In the genomic region with DNA sequence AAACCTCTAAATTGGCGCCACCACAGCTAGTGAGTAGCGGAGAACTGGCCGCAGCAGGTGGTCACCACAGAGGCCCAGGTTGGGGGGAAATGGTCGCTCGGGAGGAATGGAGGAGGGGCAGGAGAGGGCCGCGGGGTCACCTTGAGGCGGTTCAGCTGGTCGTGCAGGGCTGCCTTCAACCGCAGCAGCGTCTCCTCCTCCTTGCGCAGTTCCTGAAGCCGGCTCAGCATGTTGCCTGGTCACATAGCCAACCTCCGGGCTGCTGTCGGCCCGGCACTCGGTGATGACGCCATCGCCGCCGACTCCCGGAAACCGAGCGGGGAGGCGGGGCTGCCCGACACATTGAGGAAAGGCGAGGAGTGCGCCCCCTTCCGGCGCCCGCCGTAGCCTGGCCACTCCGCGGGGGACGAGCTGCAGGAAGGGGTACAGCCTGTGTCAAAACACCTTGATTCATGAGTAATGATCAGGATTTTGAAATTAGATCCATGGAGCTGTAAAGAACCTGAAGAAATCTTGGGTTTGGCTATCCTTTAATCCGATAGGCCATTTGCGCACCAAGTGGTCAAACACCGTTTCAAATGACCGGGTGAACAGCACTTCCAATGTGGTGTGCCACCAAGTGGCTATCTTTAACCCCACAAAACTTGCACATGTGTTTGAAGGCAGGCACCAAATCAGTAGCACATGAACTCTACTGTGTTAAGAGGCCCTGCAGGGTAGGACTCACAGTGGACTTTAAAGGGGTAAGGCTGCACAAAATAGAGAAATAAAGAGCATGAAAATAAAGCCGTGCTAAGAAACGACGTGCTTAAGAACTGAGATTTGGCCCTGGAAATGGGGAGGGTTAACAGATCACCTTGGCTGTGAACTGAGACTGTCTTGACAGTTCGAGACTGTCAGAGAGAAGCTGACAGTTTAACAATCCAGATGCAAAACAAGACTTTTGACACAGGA, we compare ENCODE assay signal across 1 cellular context.
A peak's percentile ranks its signal among the peaks of the same experiment; 100 is the strongest.
TF ChIP-seq lines count a peak whose summit lies in the region.

A gene with protein sequence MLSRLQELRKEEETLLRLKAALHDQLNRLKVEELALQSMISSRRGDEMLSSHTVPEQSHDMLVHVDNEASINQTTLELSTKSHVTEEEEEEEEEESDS (minus strand): TSS at position 261 of the 954 bp plus-strand sequence. CDS start 31 bp downstream, at position 230.

TF ChIP-seq in HepG2, 621 proteins besides CTCF, POLR2A, EP300 and RAD21 (continued from another document):
- TF ChIP-seq, protein P1, sequence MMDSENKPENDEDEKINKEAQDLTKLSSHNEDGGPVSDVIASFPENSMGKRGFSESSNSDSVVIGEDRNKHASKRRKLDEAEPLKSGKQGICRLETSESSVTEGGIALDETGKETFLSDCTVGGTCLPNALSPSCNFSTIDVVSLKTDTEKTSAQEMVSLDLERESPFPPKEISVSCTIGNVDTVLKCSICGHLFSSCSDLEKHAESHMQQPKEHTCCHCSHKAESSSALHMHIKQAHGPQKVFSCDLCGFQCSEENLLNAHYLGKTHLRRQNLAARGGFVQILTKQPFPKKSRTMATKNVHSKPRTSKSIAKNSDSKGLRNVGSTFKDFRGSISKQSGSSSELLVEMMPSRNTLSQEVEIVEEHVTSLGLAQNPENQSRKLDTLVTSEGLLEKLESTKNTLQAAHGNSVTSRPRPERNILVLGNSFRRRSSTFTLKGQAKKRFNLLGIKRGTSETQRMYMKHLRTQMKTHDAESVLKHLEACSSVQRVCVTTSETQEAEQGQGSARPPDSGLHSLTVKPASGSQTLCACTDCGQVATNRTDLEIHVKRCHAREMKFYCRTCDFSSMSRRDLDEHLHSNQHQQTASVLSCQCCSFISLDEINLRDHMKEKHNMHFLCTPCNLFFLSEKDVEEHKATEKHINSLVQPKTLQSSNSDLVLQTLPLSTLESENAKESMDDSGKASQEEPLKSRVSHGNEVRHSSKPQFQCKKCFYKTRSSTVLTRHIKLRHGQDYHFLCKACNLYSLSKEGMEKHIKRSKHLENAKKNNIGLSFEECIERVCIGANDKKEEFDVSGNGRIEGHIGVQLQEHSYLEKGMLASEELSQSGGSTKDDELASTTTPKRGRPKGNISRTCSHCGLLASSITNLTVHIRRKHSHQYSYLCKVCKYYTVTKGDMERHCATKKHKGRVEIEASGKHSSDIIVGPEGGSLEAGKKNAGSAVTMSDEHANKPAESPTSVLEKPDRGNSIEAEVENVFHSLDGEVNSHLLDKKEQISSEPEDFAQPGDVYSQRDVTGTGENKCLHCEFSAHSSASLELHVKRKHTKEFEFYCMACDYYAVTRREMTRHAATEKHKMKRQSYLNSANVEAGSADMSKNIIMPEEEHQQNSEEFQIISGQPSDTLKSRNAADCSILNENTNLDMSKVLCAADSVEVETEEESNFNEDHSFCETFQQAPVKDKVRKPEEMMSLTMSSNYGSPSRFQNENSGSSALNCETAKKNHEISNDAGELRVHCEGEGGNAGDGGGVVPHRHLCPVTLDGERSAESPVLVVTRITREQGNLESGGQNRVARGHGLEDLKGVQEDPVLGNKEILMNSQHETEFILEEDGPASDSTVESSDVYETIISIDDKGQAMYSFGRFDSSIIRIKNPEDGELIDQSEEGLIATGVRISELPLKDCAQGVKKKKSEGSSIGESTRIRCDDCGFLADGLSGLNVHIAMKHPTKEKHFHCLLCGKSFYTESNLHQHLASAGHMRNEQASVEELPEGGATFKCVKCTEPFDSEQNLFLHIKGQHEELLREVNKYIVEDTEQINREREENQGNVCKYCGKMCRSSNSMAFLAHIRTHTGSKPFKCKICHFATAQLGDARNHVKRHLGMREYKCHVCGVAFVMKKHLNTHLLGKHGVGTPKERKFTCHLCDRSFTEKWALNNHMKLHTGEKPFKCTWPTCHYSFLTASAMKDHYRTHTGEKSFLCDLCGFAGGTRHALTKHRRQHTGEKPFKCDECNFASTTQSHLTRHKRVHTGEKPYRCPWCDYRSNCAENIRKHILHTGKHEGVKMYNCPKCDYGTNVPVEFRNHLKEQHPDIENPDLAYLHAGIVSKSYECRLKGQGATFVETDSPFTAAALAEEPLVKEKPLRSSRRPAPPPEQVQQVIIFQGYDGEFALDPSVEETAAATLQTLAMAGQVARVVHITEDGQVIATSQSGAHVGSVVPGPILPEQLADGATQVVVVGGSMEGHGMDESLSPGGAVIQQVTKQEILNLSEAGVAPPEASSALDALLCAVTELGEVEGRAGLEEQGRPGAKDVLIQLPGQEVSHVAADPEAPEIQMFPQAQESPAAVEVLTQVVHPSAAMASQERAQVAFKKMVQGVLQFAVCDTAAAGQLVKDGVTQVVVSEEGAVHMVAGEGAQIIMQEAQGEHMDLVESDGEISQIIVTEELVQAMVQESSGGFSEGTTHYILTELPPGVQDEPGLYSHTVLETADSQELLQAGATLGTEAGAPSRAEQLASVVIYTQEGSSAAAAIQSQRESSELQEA (CRISPR knock-in tag; IDR thresholded peaks at IDR 0.05; ENCODE audit: not compliant biosample characterization), result peak; percentile 29
- TF ChIP-seq DPF2 (CRISPR knock-in tag; IDR thresholded peaks at IDR 0.05; ENCODE audit: borderline replicate concordance, low read depth), result no peak
- no peak for TF ChIP-seq ZNF251 (CRISPR knock-in tag; IDR thresholded peaks at IDR 0.05)
